8 cellular contexts compared by ENCODE assay signal in the genomic region with DNA sequence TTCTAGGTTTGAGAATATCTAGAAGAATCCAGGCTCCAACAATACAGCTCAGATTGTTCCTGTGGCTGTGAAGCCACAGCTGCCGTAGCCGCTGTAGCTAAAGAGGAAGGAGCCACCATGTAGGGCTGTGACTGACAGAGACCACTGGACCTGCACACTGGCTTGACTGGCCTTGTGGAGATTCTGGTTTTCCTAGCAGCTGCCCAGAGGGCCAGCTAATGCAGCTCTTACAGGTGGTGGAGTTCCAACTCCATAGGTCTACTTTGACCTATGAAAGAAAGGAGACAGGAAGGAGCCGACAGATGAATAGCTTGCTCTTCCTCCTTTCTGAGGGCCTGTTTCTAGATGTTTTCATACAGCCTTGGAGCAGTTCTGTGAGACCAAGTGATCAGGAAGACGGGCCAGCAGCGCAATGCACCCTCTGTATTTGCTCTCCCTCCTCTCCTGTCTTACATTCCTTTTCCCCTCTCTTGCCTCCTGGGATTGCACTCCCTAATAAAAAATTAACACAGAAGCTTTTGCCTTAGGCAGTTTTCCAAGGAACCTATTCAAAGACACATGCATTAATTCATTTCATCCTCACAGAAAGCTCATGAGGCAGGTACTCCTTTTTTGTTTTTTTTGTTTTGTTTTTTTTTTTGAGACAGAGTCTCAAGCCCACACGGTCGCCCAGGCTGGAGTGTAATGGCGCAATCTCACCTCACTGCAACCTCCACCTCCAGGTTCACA.
DNase-seq lines count a peak whose midpoint lies in the region; ATAC-seq lines count a peak whose summit lies in the region.

No MANE protein-coding gene starts in this region.

- peak overlapping the region; percentile 69 for H3K4me3 Mint-ChIP-seq in stimulated activated naive CD8-positive, alpha-beta T cell treated with anti-CD3 and anti-CD28 coated beads, Interleukin-15, Interleukin-2, amounts not matched to agents 100 ng/mL and 50 ng/mL, for 24 hours

- H3K27ac Mint-ChIP-seq in stimulated activated naive CD8-positive, alpha-beta T cell treated with anti-CD3 and anti-CD28 coated beads, Interleukin-15, Interleukin-2, amounts not matched to agents 100 ng/mL and 50 ng/mL, for 24 hours: peak overlapping the region; percentile 98

- no peaks in the 10 kb centered on the region for H3K36me3 Mint-ChIP-seq in stimulated activated naive CD8-positive, alpha-beta T cell treated with anti-CD3 and anti-CD28 coated beads, Interleukin-15, Interleukin-2, amounts not matched to agents 100 ng/mL and 50 ng/mL, for 24 hours (ENCODE audit: low read depth)

- peaks cover 3% of the 10 kb centered on the region for H3K9me3 Mint-ChIP-seq in stimulated activated naive CD8-positive, alpha-beta T cell treated with anti-CD3 and anti-CD28 coated beads, Interleukin-15, Interleukin-2, amounts not matched to agents 100 ng/mL and 50 ng/mL, for 24 hours

- peak; percentile 49 for ATAC-seq in HG03064 (IDR thresholded peaks at IDR 0.05; ENCODE audit: low read depth, unreplicated experiment)

- DNase-seq in activated T-cell treated with anti-CD3 and anti-CD28 coated beads, Interleukin-2, amount 50 U/mL, for 1 hour: peak; percentile 36
- DNase-seq in activated T-cell treated with anti-CD3 and anti-CD28 coated beads for 4 hours: no peak
- peak; percentile 49 for DNase-seq in UCSD-AML1 (lab: John Stamatoyannopoulos, UW; ENCODE audit: unreplicated experiment)
- no peak for DNase-seq in SKM-1 (lab: John Stamatoyannopoulos, UW; ENCODE audit: unreplicated experiment)
- no peak for DNase-seq in NCI-H1436 treated with DMSO at 0.1 percent for 48 hours (lab: John Stamatoyannopoulos, UW)
- no peak for DNase-seq in NCI-H2107 treated with DMSO at 0.1 percent for 48 hours (lab: John Stamatoyannopoulos, UW; ENCODE audit: unreplicated experiment)

- no peaks in the 10 kb centered on the region for H3K27me3 Mint-ChIP-seq in stimulated activated naive CD8-positive, alpha-beta T cell treated with anti-CD3 and anti-CD28 coated beads, Interleukin-15, Interleukin-2, amounts not matched to agents 100 ng/mL and 50 ng/mL, for 24 hours

- H3K4me1 Mint-ChIP-seq in stimulated activated naive CD8-positive, alpha-beta T cell treated with anti-CD3 and anti-CD28 coated beads, Interleukin-15, Interleukin-2, amounts not matched to agents 100 ng/mL and 50 ng/mL, for 24 hours (ENCODE audit: low read depth): peaks cover 52% of the 10 kb centered on the region

Comparison
In these comparisons a context has a peak if more than half of its experiments do, and no peak if none do; other contexts are left out.
1. DNase-seq: peak in activated T-cell treated with anti-CD3 and anti-CD28 coated beads, Interleukin-2, amount 50 U/mL, for 1 hour (single experiment) and UCSD-AML1 (single experiment); none in activated T-cell treated with anti-CD3 and anti-CD28 coated beads for 4 hours (single experiment), SKM-1 (single experiment), NCI-H1436 treated with DMSO at 0.1 percent for 48 hours (single experiment) and NCI-H2107 treated with DMSO at 0.1 percent for 48 hours (single experiment).